Comparison of ENCODE assay signal across 9 cellular contexts in genomic region chr5:113294341-113295110, GRCh38.
A peak's percentile ranks its signal among the peaks of the same experiment; 100 is the strongest.
DNase-seq lines count a peak whose midpoint lies in the region; ATAC-seq, FAIRE-seq and TF ChIP-seq lines count a peak whose summit lies in the region.
"Had no signal": no experiment of that assay in that cellular context is flagged by ENCODE, and none has a peak within 500 bp of the region (broad histone marks: within the 10 kb centered on the region; RNA-seq: fewer than 3 reads in every experiment).

No MANE protein-coding gene starts in this region.

- H3K9me3 Mint-ChIP-seq in naive thymus-derived CD8-positive, alpha-beta T cell, result no peaks in the 10 kb centered on the region
- peaks cover 2% of the 10 kb centered on the region for H3K9me3 Mint-ChIP-seq in stimulated activated memory B cell treated with anti-CD40 and anti-IgM and Interleukin-4, amounts not matched to agents 10 μg/mL and 1 μg/mL and 100 μg/mL, for 72 hours

- POLR2A ChIA-PET in PC-9 (lab: Charles Lee; ENCODE audit: unreplicated experiment), result interaction anchor here (0.5 to 0.6 kb wide), 3 partner anchors 13 to 221 kb away, joined by 3 to 19 read pairs (median 3); no protein-coding TSS in a partner anchor
- POLR2A ChIA-PET in naive thymus-derived CD8-positive, alpha-beta T cell (lab: Charles Lee), result interaction anchor here (1.1 kb wide), 1 partner anchor 318 kb away, joined by 3 read pairs; the partner anchor contains the start of gene DCP2

- DNase-seq in BE2C, result peak; percentile 96
- peak; percentile 80 for DNase-seq in GM19239 (ENCODE audit: insufficient read length, low spot score)
- DNase-seq in PC-9, result peak; percentile 69 to 70
- peak; percentile 47 to 52 for DNase-seq in activated T-helper 1 cell treated with anti-CD3 and anti-CD28 coated beads, Interleukin-2, amount 50 U/mL, for 16 hours (ENCODE audit: low read depth in 1 of 2, low spot score in 1 of 2)
- DNase-seq in fibroblast of mammary gland (ENCODE audit: low read depth), result peak; percentile 86
- DNase-seq in naive thymus-derived CD8-positive, alpha-beta T cell, result peak; percentile 50 to 80 (median 68)

- no peaks in the 10 kb centered on the region for H4K20me1 ChIP-seq in PC-9 (ENCODE audit: insufficient read depth)

- H3F3A ChIP-seq in PC-9 (ENCODE audit: insufficient read depth, low read depth), result peaks cover 4% of the 10 kb centered on the region; the same call in 1 of the 2 replicates

- intact Hi-C loops in PC-9 (cut with micrococcal nuclease; ENCODE audit: unreplicated experiment), result no loop called here

- H3K4me3 Mint-ChIP-seq in naive thymus-derived CD8-positive, alpha-beta T cell, result peak overlapping the region; percentile 88 to 96 (median 94)
- peak overlapping the region; percentile 85 for H3K4me3 Mint-ChIP-seq in stimulated activated memory B cell treated with anti-CD40 and anti-IgM and Interleukin-4, amounts not matched to agents 10 μg/mL and 1 μg/mL and 100 μg/mL, for 72 hours

- peak; percentile 91 for FAIRE-seq in GM19239 (lab: Jason Lieb, UNC)
- FAIRE-seq: TTC549 had no signal

- H3K4me3 ChIP-seq in BE2C (ENCODE audit: low read depth, low read length) (peak overlapping the region; percentile 88), PC-9 (peak overlapping the region; percentile 92), fibroblast of mammary gland (ENCODE audit: control insufficient read depth, low read depth, low read length) (peak overlapping the region; percentile 79)

- H3K27me3 Mint-ChIP-seq in naive thymus-derived CD8-positive, alpha-beta T cell, result peaks cover 14 to 58% (median 20%) of the 10 kb centered on the region in 5 donors
- H3K27me3 Mint-ChIP-seq in stimulated activated memory B cell treated with anti-CD40 and anti-IgM and Interleukin-4, amounts not matched to agents 10 μg/mL and 1 μg/mL and 100 μg/mL, for 72 hours, result peaks cover 78% of the 10 kb centered on the region

- H3K9me2 ChIP-seq in PC-9 (ENCODE audit: insufficient read depth), result no peaks in the 10 kb centered on the region

- no peak overlapping the region for H3K27ac ChIP-seq in PC-9

- peaks cover 0 to 2% (median 0%) of the 10 kb centered on the region in 3 donors for H3K36me3 Mint-ChIP-seq in naive thymus-derived CD8-positive, alpha-beta T cell
- no peaks in the 10 kb centered on the region for H3K36me3 Mint-ChIP-seq in stimulated activated memory B cell treated with anti-CD40 and anti-IgM and Interleukin-4, amounts not matched to agents 10 μg/mL and 1 μg/mL and 100 μg/mL, for 72 hours

- H3K4me1 Mint-ChIP-seq in naive thymus-derived CD8-positive, alpha-beta T cell, result peaks cover 19 to 31% (median 26%) of the 10 kb centered on the region in 4 donors
- peaks cover 16% of the 10 kb centered on the region for H3K4me1 Mint-ChIP-seq in stimulated activated memory B cell treated with anti-CD40 and anti-IgM and Interleukin-4, amounts not matched to agents 10 μg/mL and 1 μg/mL and 100 μg/mL, for 72 hours

- H3K9me3 ChIP-seq in BE2C (no peaks in the 10 kb centered on the region), PC-9 (ENCODE audit: insufficient read depth, low read depth) (no peaks in the 10 kb centered on the region)

- peak overlapping the region; percentile 98 for H2AFZ ChIP-seq in PC-9

- H3K4me1 ChIP-seq in BE2C, result peaks cover 33% of the 10 kb centered on the region
- peaks cover 12% of the 10 kb centered on the region; the same call in 1 of the 2 replicates for H3K4me1 ChIP-seq in PC-9 (replicated peaks; ENCODE audit: insufficient read depth)

- peak overlapping the region; percentile 97 for H3K4me2 ChIP-seq in PC-9

- H3K27me3 ChIP-seq in BE2C (no peaks in the 10 kb centered on the region), PC-9 (ENCODE audit: insufficient read depth, low read depth) (no peaks in the 10 kb centered on the region)

- CTCF ChIA-PET in PC-9 (lab: Charles Lee), result interaction anchor here (0.6 to 1.0 kb wide), 2 partner anchors 216 to 743 kb away, joined by 9 to 13 read pairs; no protein-coding TSS in a partner anchor

- H3K27ac Mint-ChIP-seq in naive thymus-derived CD8-positive, alpha-beta T cell, result peak overlapping the region in 9 of 10 donors; percentile 61 to 92 (median 84)
- H3K27ac Mint-ChIP-seq in stimulated activated memory B cell treated with anti-CD40 and anti-IgM and Interleukin-4, amounts not matched to agents 10 μg/mL and 1 μg/mL and 100 μg/mL, for 72 hours, result peak overlapping the region; percentile 42

- H3K36me3 ChIP-seq in BE2C, result peaks cover 8% of the 10 kb centered on the region
- no peaks in the 10 kb centered on the region for H3K36me3 ChIP-seq in PC-9 (ENCODE audit: low read depth)

- H3K79me2 ChIP-seq in PC-9 (ENCODE audit: low read depth), result no peaks in the 10 kb centered on the region

- ATAC-seq in HG03432 (IDR thresholded peaks at IDR 0.05; ENCODE audit: unreplicated experiment), result peak; percentile 98
- peak; percentile 85 to 89 for ATAC-seq in naive thymus-derived CD8-positive, alpha-beta T cell
- ATAC-seq in stimulated activated memory B cell treated with anti-CD40 and anti-IgM and Interleukin-4, amounts not matched to agents 10 μg/mL and 1 μg/mL and 100 μg/mL, for 72 hours, result peak; percentile 92

- no TSS peak for BruUV-seq in PC-9 (replicated peaks; lab: Mats Ljungman, UMichigan)

- TF ChIP-seq CTCF in BE2C (IDR thresholded peaks at IDR 0.05; ENCODE audit: low read depth, low read length), result peak; percentile 19; the same call in 1 of the 2 replicates
- TF ChIP-seq CTCF in PC-9 (conservative IDR thresholded peaks at IDR 0.05), result no peak
- peak; percentile 14 for TF ChIP-seq CTCF in fibroblast of mammary gland (conservative IDR thresholded peaks at IDR 0.05; ENCODE audit: control insufficient read depth, insufficient read depth, low read depth, low read length)
